In genomic region chr1:117308406-117308916, GRCh38 we compare ENCODE assay signal across 28 cellular contexts.
"Had no signal": no experiment of that assay in that cellular context is flagged by ENCODE, and none has a peak within 500 bp of the region (broad histone marks: within the 10 kb centered on the region; RNA-seq: fewer than 3 reads in every experiment).

No MANE protein-coding gene starts in this region.

- DNase-seq: hypothalamus; immature natural killer cell; kidney; left colon; left lung; lower lobe of right lung; mammary epithelial cell; mesenchymal stem cell; naive thymus-derived CD8-positive, alpha-beta T cell; occipital lobe; psoas muscle; stimulated activated CD4-positive, alpha-beta T cell treated with anti-CD3 and anti-CD28 coated beads, Interleukin-12 subunit alpha, Interleukin-12 subunit beta, amount 100 ng/mL, for 4 hours; stimulated activated CD4-positive, alpha-beta T cell treated with anti-CD3 and anti-CD28 coated beads, Interleukin-15, amount 100 ng/mL, for 24 hours; stimulated activated CD4-positive, alpha-beta T cell treated with anti-CD3 and anti-CD28 coated beads, Interleukin-2, amount 100 ng/mL, for 24 hours; stimulated activated CD4-positive, alpha-beta T cell treated with anti-CD3 and anti-CD28 coated beads, Interleukin-4, amount 100 ng/mL, for 1 hour; stimulated activated naive CD4-positive, alpha-beta T cell; tibial artery; upper lobe of right lung had no signal

- H3K9ac ChIP-seq: neural progenitor cell, parathyroid adenoma had no signal

- ATAC-seq: left colon; left lung; lower lobe of right lung; naive thymus-derived CD8-positive, alpha-beta T cell; sciatic nerve; upper lobe of right lung had no signal

- H3K27ac ChIP-seq: left lung, lower lobe of right lung, neural progenitor cell, neutrophil, parathyroid adenoma, psoas muscle, skin epidermis, suprapubic skin, thoracic aorta, tibial artery, upper lobe of right lung had no signal

- H3K36me3 Mint-ChIP-seq: immature natural killer cell; naive thymus-derived CD8-positive, alpha-beta T cell; neural progenitor cell had no signal

- H3K9me3 Mint-ChIP-seq: naive thymus-derived CD8-positive, alpha-beta T cell; nephron; stimulated activated naive CD8-positive, alpha-beta T cell treated with anti-CD3 and anti-CD28 coated beads, Interleukin-15, Interleukin-2, amounts not matched to agents 100 ng/mL and 50 ng/mL, for 24 hours had no signal

- H3K36me3 ChIP-seq: left lung, lower lobe of right lung, neural progenitor cell, neutrophil, right atrium auricular region, suprapubic skin, thoracic aorta, tibial artery, upper lobe of right lung had no signal

- H3K4me3 Mint-ChIP-seq: immature natural killer cell; naive thymus-derived CD8-positive, alpha-beta T cell; nephron; neural progenitor cell; stimulated activated naive CD8-positive, alpha-beta T cell treated with anti-CD3 and anti-CD28 coated beads, Interleukin-15, Interleukin-2, amounts not matched to agents 100 ng/mL and 50 ng/mL, for 24 hours had no signal

- H2AFZ ChIP-seq: neural progenitor cell, parathyroid adenoma had no signal

- H3K27ac Mint-ChIP-seq: immature natural killer cell; nephron; neural progenitor cell; stimulated activated naive CD8-positive, alpha-beta T cell treated with anti-CD3 and anti-CD28 coated beads, Interleukin-15, Interleukin-2, amounts not matched to agents 100 ng/mL and 50 ng/mL, for 24 hours had no signal

- H3K27me3 ChIP-seq: left lung, neural progenitor cell, neutrophil, right atrium auricular region, suprapubic skin, tibial artery, upper lobe of right lung had no signal

- H3K4me2 ChIP-seq: neural progenitor cell had no signal

- H3K79me2 ChIP-seq: parathyroid adenoma had no signal

- H3K27me3 Mint-ChIP-seq: stimulated activated naive CD8-positive, alpha-beta T cell treated with anti-CD3 and anti-CD28 coated beads, Interleukin-15, Interleukin-2, amounts not matched to agents 100 ng/mL and 50 ng/mL, for 24 hours had no signal

- H3K4me3 ChIP-seq: left lung, lower lobe of right lung, neural progenitor cell, psoas muscle, right atrium auricular region, skin epidermis, suprapubic skin, thoracic aorta, tibial artery, upper lobe of right lung had no signal

- H3K9me3 ChIP-seq: left lung, lower lobe of right lung, neutrophil, psoas muscle, right atrium auricular region, suprapubic skin, thoracic aorta, tibial artery, upper lobe of right lung had no signal

- H3K4me1 Mint-ChIP-seq: immature natural killer cell, nephron, neural progenitor cell had no signal
